ENCODE assay signal across 8 cellular contexts in the genomic region with DNA sequence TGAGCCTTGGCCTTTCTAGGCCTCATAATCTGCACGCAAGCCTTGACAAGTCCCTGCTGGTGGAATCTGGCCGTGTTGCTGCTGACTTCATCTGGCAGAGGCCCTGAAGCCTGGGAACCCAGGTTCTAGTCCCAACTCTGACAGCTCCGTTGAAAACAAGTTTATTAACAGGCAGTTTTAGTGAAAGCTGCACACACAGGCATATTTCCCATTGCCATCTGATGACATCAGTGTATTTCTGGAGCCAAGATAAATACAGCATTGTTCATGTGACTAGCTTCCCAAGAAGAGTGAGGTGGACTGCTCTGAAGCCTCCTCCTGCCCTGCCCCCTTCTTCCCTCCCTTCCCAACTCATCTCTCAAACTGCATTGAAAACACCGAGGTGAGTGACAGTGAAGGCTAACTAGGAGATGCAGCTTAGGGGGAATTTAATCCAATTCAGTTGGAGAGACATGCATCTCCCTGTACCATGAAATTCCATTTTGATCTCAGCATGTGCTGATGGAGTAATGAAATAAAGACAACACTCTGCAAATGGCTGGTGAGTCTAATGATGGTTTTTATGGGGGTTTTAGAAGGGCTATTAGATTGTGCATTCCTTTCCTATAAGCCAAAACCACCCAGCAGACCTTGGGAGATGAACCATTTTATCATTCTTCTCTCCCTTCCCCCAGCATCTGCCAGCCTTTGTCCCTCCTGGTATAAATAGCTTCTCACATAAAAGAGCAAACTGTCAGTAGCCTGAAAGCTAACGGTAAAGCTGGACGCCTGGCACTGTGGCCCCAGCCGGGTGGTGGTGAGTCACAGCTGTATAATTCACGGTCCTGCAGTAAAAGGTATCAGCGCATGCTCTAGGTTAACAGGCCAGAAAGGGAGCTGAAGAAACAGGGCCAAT. TPM values are rescaled to one million over a fixed set of nuclear protein-coding genes. Genes with fewer than 3 reads are reported as not detected.
A peak's percentile ranks its signal among the peaks of the same experiment; 100 is the strongest.
DNase-seq lines count a peak whose midpoint lies in the region; ATAC-seq and TF ChIP-seq lines count a peak whose summit lies in the region.

No MANE protein-coding gene starts in this region.

- H3K4me3 Mint-ChIP-seq in H9, result no peak overlapping the region

- DNase-seq in GOT3 (lab: John Stamatoyannopoulos, UW), result peak; percentile 5
- DNase-seq in Right ventricle myocardium superior, result peak; percentile 83
- peak; percentile 34 for DNase-seq in putamen (ENCODE audit: low spot score)
- no peak for DNase-seq in H9

- no peak overlapping the region for H4K5ac ChIP-seq in H9 (ENCODE audit: insufficient read length, low read depth, low read length)

- no peaks in the 10 kb centered on the region for H3K36me3 Mint-ChIP-seq in H9 (ENCODE audit: insufficient read depth in 1 of 3, low read depth in 3 of 3)

- H3K79me2 ChIP-seq in H9 (ENCODE audit: insufficient read depth, low read length), result no peaks in the 10 kb centered on the region

- H3T11ph ChIP-seq in H9 (ENCODE audit: low read length), result no peak overlapping the region

- no peak overlapping the region for H4K91ac ChIP-seq in H9 (ENCODE audit: insufficient read length, low read depth, low read length)

- no peak overlapping the region for H3K4ac ChIP-seq in H9 (ENCODE audit: low read depth, low read length)

- no peak overlapping the region; a peak in 2 of 7 replicates for H3K27ac Mint-ChIP-seq in H9

- H3K27me3 ChIP-seq in H9 (ENCODE audit: insufficient read depth, low read length), result no peaks in the 10 kb centered on the region

- no peak overlapping the region for H3K18ac ChIP-seq in H9 (ENCODE audit: insufficient read length, low read depth, low read length)

- peaks cover 4% of the 10 kb centered on the region; the same call in 1 of the 2 replicates for H3K4me1 ChIP-seq in H9 (ENCODE audit: insufficient read depth, low read length)

- no peak overlapping the region for H3K4me2 ChIP-seq in H9 (ENCODE audit: insufficient read depth, insufficient read length, low read length)

- H3K9me3 ChIP-seq in H9 (ENCODE audit: control insufficient read depth, low read depth, low read length), result no peaks in the 10 kb centered on the region

- no peak overlapping the region for H2BK120ac ChIP-seq in H9 (ENCODE audit: low read depth, low read length, poor library complexity, severe bottlenecking)

- ATAC-seq in SK-N-SH treated with all-trans-retinoic acid at 6 μM for 48 hours (peak; percentile 90), Right ventricle myocardium superior (ENCODE audit: poor library complexity) (peak; percentile 81), HG03108 (IDR thresholded peaks at IDR 0.05; ENCODE audit: unreplicated experiment) (no peak), HG02759 (IDR thresholded peaks at IDR 0.05; ENCODE audit: unreplicated experiment) (no peak), GM19023 (IDR thresholded peaks at IDR 0.05; ENCODE audit: unreplicated experiment) (no peak)

- no peaks in the 10 kb centered on the region for H3K9me3 Mint-ChIP-seq in H9

- H2BK5ac ChIP-seq in H9 (ENCODE audit: insufficient read length, low read length), result no peak overlapping the region

- no peaks in the 10 kb centered on the region; the same call in 1 of the 2 replicates for H3K27me3 Mint-ChIP-seq in H9 (ENCODE audit: low read depth)

- H4K20me1 ChIP-seq in H9 (ENCODE audit: control insufficient read depth, insufficient read depth, insufficient read length), result no peaks in the 10 kb centered on the region

- no peak overlapping the region for H2BK12ac ChIP-seq in H9 (ENCODE audit: insufficient read length, low read depth, low read length)

- no peak overlapping the region for H3K27ac ChIP-seq in H9 (ENCODE audit: insufficient read length, low read depth, low read length)

- intact Hi-C loops in Right ventricle myocardium superior (cut with DNase I), result no loop called here

- H3K14ac ChIP-seq in H9 (ENCODE audit: insufficient read depth, low read length), result no peak overlapping the region

- no peak overlapping the region for H2BK20ac ChIP-seq in H9 (ENCODE audit: low read depth, low read length, poor library complexity, severe bottlenecking)

- peaks cover 10 to 24% of the 10 kb centered on the region in 2 experiments for H3K4me1 Mint-ChIP-seq in H9

- no peaks in the 10 kb centered on the region for H3K79me1 ChIP-seq in H9 (ENCODE audit: insufficient read depth, low read depth, low read length, poor library complexity, severe bottlenecking)

- H2AFZ ChIP-seq in H9 (ENCODE audit: low read length), result no peak overlapping the region

- WGBS in H9 (ENCODE audit: extremely low coverage, insufficient read length, low lambda C conversion rate), result no CpG with 5 or more reads among the region's 9 CpGs

- no peak overlapping the region for H3K56ac ChIP-seq in H9 (ENCODE audit: insufficient read length, low read depth, low read length)

- H3K23me2 ChIP-seq in H9 (ENCODE audit: insufficient read length, low read depth, low read length, poor library complexity, severe bottlenecking), result no peaks in the 10 kb centered on the region

- no peak overlapping the region for H2AK5ac ChIP-seq in H9 (ENCODE audit: insufficient read length, low read length)

- no peak overlapping the region for H3K23ac ChIP-seq in H9 (ENCODE audit: insufficient read length, low read depth, low read length)

- no peak overlapping the region for H4K8ac ChIP-seq in H9 (replicated peaks; ENCODE audit: insufficient read length, low read depth, low read length)

- no peak overlapping the region for H2BK15ac ChIP-seq in H9 (ENCODE audit: low read depth, low read length)

- TF ChIP-seq CTCF in H9 (conservative IDR thresholded peaks at IDR 0.05), result no peak

- no peak overlapping the region for H3K9ac ChIP-seq in H9 (ENCODE audit: extremely low read depth, insufficient read length, low read length)

TF ChIP-seq in SK-N-SH treated with all-trans-retinoic acid at 6 μM for 48 hours, 23 proteins besides CTCF, POLR2A, EP300 and RAD21:
- TF ChIP-seq ISL1 (CRISPR knock-in tag; IDR thresholded peaks at IDR 0.05) (peak; percentile 54), ZNF70 (CRISPR knock-in tag; IDR thresholded peaks at IDR 0.05) (no peak)
- TF ChIP-seq, protein P1, sequence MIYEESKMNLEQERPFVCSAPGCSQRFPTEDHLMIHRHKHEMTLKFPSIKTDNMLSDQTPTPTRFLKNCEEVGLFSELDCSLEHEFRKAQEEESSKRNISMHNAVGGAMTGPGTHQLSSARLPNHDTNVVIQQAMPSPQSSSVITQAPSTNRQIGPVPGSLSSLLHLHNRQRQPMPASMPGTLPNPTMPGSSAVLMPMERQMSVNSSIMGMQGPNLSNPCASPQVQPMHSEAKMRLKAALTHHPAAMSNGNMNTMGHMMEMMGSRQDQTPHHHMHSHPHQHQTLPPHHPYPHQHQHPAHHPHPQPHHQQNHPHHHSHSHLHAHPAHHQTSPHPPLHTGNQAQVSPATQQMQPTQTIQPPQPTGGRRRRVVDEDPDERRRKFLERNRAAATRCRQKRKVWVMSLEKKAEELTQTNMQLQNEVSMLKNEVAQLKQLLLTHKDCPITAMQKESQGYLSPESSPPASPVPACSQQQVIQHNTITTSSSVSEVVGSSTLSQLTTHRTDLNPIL (CRISPR knock-in tag; IDR thresholded peaks at IDR 0.05; ENCODE audit: low read depth), result peak; percentile 98
- TF ChIP-seq, protein P2, sequence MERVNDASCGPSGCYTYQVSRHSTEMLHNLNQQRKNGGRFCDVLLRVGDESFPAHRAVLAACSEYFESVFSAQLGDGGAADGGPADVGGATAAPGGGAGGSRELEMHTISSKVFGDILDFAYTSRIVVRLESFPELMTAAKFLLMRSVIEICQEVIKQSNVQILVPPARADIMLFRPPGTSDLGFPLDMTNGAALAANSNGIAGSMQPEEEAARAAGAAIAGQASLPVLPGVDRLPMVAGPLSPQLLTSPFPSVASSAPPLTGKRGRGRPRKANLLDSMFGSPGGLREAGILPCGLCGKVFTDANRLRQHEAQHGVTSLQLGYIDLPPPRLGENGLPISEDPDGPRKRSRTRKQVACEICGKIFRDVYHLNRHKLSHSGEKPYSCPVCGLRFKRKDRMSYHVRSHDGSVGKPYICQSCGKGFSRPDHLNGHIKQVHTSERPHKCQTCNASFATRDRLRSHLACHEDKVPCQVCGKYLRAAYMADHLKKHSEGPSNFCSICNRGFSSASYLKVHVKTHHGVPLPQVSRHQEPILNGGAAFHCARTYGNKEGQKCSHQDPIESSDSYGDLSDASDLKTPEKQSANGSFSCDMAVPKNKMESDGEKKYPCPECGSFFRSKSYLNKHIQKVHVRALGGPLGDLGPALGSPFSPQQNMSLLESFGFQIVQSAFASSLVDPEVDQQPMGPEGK (CRISPR knock-in tag; IDR thresholded peaks at IDR 0.05; ENCODE audit: borderline replicate concordance), result no peak

RNA-seq across cellular contexts. Expression of a gene that starts 38.0 kb away (rescaled TPM):
- total RNA-seq in Right ventricle myocardium superior (5.9 TPM), H9 (2021) (3.2 and 3.4 TPM in 2 replicates)

Comparison
In these comparisons a context has a peak if more than half of its experiments do, and no peak if none do; other contexts are left out.
1. ATAC-seq: peak in SK-N-SH treated with all-trans-retinoic acid at 6 μM for 48 hours (single experiment) and Right ventricle myocardium superior (single experiment); none in HG03108 (single experiment), HG02759 (single experiment) and GM19023 (single experiment).